8 cellular contexts compared by ENCODE assay signal in genomic region chr1:77889240-77889637, GRCh38. TPM values are rescaled to one million over a fixed set of nuclear protein-coding genes. Genes with fewer than 3 reads are reported as not detected.
DNase-seq lines count a peak whose midpoint lies in the region; ATAC-seq, FAIRE-seq and TF ChIP-seq lines count a peak whose summit lies in the region.

No MANE protein-coding gene starts in this region.

- WGBS in GM12878 (ENCODE audit: insufficient coverage, insufficient replicate concordance, low lambda C conversion rate, missing lambda C conversion rate), result 8% methylated on average over 9 of the region's 9 CpGs

- no peaks in the 10 kb centered on the region for H3K9me3 Mint-ChIP-seq in Calu3 (ENCODE audit: low read depth, unreplicated experiment)
- H3K9me3 Mint-ChIP-seq in stimulated activated memory B cell treated with anti-CD40 and anti-IgM and Interleukin-4, amounts not matched to agents 10 μg/mL and 1 μg/mL and 100 μg/mL, for 72 hours, result peaks cover 7% of the 10 kb centered on the region

- in situ Hi-C loops in GM12878 (cut with MboI), result no loop called here

- CTCF ChIA-PET in Calu3 (lab: Charles Lee) (no interaction called here), GM12878 (lab: Yijun Ruan, JAX) (interaction anchor here (1.6 kb wide), 1 partner anchor 18 kb away, joined by 3 read pairs; no protein-coding TSS in a partner anchor)

- no peaks in the 10 kb centered on the region; a peak in 1 of 4 replicates for H3K27me3 ChIP-seq in GM12878 (replicated peaks in 1 of 2; ENCODE audit: control insufficient read depth in 2 of 2, insufficient read depth in 2 of 2, low read length in 1 of 2)

- peak overlapping the region; percentile 85 for H3K4me3 Mint-ChIP-seq in Calu3 (ENCODE audit: low read depth, unreplicated experiment)
- peak overlapping the region; percentile 78 for H3K4me3 Mint-ChIP-seq in stimulated activated memory B cell treated with anti-CD40 and anti-IgM and Interleukin-4, amounts not matched to agents 10 μg/mL and 1 μg/mL and 100 μg/mL, for 72 hours

- H3K4me2 ChIP-seq in GM12878 (ENCODE audit: control insufficient read depth, insufficient read depth), result peak overlapping the region; percentile 70

- no peak for FAIRE-seq in GM12878 (lab: Jason Lieb, UNC)

- no peak overlapping the region; the same call in 1 of the 2 replicates for H3K9ac ChIP-seq in GM12878 (ENCODE audit: control insufficient read depth, insufficient read depth, low read length)

- H3K4me1 ChIP-seq in GM12878 (ENCODE audit: control insufficient read depth, insufficient read depth, low read length), result no peaks in the 10 kb centered on the region

- no peak for TF ChIP-seq POLR2A in GM12878 (IDR thresholded peaks at IDR 0.05; ENCODE audit: low read depth, low read length)

- no peaks in the 10 kb centered on the region for H3K9me3 ChIP-seq in GM12878 (replicated peaks; ENCODE audit: control insufficient read depth, insufficient read depth, low read length)

- BruUV-seq in Calu3 (replicated peaks; lab: Mats Ljungman, UMichigan), result no TSS peak
- no TSS peak for BruUV-seq in GM12878 (replicated peaks; lab: Mats Ljungman, UMichigan)

- TF ChIP-seq CTCF in Calu3 (IDR thresholded peaks at IDR 0.05; ENCODE audit: unreplicated experiment) (no peak), GM12878 (IDR thresholded peaks at IDR 0.05 in 2 of 3, conservative IDR thresholded peaks at IDR 0.05 in 1 of 3; ENCODE audit: control insufficient read depth in 2 of 3, extremely low read depth in 1 of 3, insufficient read depth in 1 of 3, low read depth in 3 of 3, low read length in 3 of 3) (no peak)

- ATAC-seq in HG03025 (IDR thresholded peaks at IDR 0.05; ENCODE audit: low FRiP score, unreplicated experiment) (peak; percentile 25), GM12878 (no peak; the same call in 2 of the 3 replicates), HG02571 (IDR thresholded peaks at IDR 0.05; ENCODE audit: unreplicated experiment) (no peak)
- no peak for ATAC-seq in stimulated activated memory B cell treated with anti-CD40 and anti-IgM and Interleukin-4, amounts not matched to agents 10 μg/mL and 1 μg/mL and 100 μg/mL, for 72 hours

- H3K27ac ChIP-seq in GM12878 (ENCODE audit: control insufficient read depth, insufficient read depth), result no peak overlapping the region

- TF ChIP-seq EP300 in GM12878 (IDR thresholded peaks at IDR 0.05; ENCODE audit: borderline replicate concordance in 1 of 2, control insufficient read depth in 1 of 2, low read depth in 2 of 2, low read length in 2 of 2), result no peak

- DNase-seq in Calu3 (no peak), GM12878 (ENCODE audit: low read depth, low spot score) (no peak), iPS-NIHi11 (ENCODE audit: low spot score) (peak; percentile 48), cortex of kidney (lab: John Stamatoyannopoulos, UW) (no peak), GDM1 (lab: John Stamatoyannopoulos, UW) (no peak)

- no peaks in the 10 kb centered on the region for H3K27me3 Mint-ChIP-seq in Calu3 (ENCODE audit: unreplicated experiment)
- peaks cover 25% of the 10 kb centered on the region for H3K27me3 Mint-ChIP-seq in stimulated activated memory B cell treated with anti-CD40 and anti-IgM and Interleukin-4, amounts not matched to agents 10 μg/mL and 1 μg/mL and 100 μg/mL, for 72 hours

- no peaks in the 10 kb centered on the region for H3K36me3 ChIP-seq in GM12878 (ENCODE audit: control insufficient read depth in 2 of 2, insufficient read depth in 2 of 2, low read length in 1 of 2)

- no peaks in the 10 kb centered on the region for H4K20me1 ChIP-seq in GM12878 (ENCODE audit: control insufficient read depth, insufficient read depth)

- peak overlapping the region; percentile 62 for H3K4me3 ChIP-seq in GM12878

- SMC1A ChIA-PET in GM12878 (lab: Charles Lee; ENCODE audit: uncharacterized antibody, unreplicated experiment), result no interaction called here

- no peak for TF ChIP-seq RAD21 in GM12878 (IDR thresholded peaks at IDR 0.05; ENCODE audit: insufficient read depth, low read depth, low read length)

- H3K4me1 Mint-ChIP-seq in Calu3 (ENCODE audit: low read depth, unreplicated experiment), result peaks cover 33% of the 10 kb centered on the region
- H3K4me1 Mint-ChIP-seq in stimulated activated memory B cell treated with anti-CD40 and anti-IgM and Interleukin-4, amounts not matched to agents 10 μg/mL and 1 μg/mL and 100 μg/mL, for 72 hours, result peaks cover 10% of the 10 kb centered on the region

- intact Hi-C loops in Calu3 (cut with micrococcal nuclease; ENCODE audit: unreplicated experiment) (no loop called here), GM12878 (cut with micrococcal nuclease; ENCODE audit: unreplicated experiment) (no loop called here)

- H3K36me3 Mint-ChIP-seq in Calu3 (ENCODE audit: insufficient read depth, unreplicated experiment), result peaks cover 20% of the 10 kb centered on the region
- peaks cover 10% of the 10 kb centered on the region for H3K36me3 Mint-ChIP-seq in stimulated activated memory B cell treated with anti-CD40 and anti-IgM and Interleukin-4, amounts not matched to agents 10 μg/mL and 1 μg/mL and 100 μg/mL, for 72 hours

- POLR2A ChIA-PET in GM12878 (lab: Charles Lee), result no interaction called here

- peak overlapping the region; percentile 65; the same call in 1 of the 2 replicates for H2AFZ ChIP-seq in GM12878 (ENCODE audit: control insufficient read depth, low read depth, low read length)

- RAD21 ChIA-PET in GM12878 (lab: Charles Lee; ENCODE audit: unreplicated experiment), result no interaction called here

- peak overlapping the region; percentile 66 for H3K27ac Mint-ChIP-seq in Calu3 (ENCODE audit: unreplicated experiment)
- no peak overlapping the region for H3K27ac Mint-ChIP-seq in stimulated activated memory B cell treated with anti-CD40 and anti-IgM and Interleukin-4, amounts not matched to agents 10 μg/mL and 1 μg/mL and 100 μg/mL, for 72 hours

- H3K79me2 ChIP-seq in GM12878 (ENCODE audit: control insufficient read depth, insufficient read depth, low read length), result no peaks in the 10 kb centered on the region

TF ChIP-seq in GM12878, 131 proteins besides CTCF, POLR2A, EP300 and RAD21:
- TF ChIP-seq, protein P1, sequence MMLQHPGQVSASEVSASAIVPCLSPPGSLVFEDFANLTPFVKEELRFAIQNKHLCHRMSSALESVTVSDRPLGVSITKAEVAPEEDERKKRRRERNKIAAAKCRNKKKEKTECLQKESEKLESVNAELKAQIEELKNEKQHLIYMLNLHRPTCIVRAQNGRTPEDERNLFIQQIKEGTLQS (IDR thresholded peaks at IDR 0.05; ENCODE audit: borderline replicate concordance, extremely low read depth, low read depth, low read length), result no peak
- no peak for TF ChIP-seq BMI1 (IDR thresholded peaks at IDR 0.05; ENCODE audit: borderline replicate concordance)
- TF ChIP-seq, protein P2, sequence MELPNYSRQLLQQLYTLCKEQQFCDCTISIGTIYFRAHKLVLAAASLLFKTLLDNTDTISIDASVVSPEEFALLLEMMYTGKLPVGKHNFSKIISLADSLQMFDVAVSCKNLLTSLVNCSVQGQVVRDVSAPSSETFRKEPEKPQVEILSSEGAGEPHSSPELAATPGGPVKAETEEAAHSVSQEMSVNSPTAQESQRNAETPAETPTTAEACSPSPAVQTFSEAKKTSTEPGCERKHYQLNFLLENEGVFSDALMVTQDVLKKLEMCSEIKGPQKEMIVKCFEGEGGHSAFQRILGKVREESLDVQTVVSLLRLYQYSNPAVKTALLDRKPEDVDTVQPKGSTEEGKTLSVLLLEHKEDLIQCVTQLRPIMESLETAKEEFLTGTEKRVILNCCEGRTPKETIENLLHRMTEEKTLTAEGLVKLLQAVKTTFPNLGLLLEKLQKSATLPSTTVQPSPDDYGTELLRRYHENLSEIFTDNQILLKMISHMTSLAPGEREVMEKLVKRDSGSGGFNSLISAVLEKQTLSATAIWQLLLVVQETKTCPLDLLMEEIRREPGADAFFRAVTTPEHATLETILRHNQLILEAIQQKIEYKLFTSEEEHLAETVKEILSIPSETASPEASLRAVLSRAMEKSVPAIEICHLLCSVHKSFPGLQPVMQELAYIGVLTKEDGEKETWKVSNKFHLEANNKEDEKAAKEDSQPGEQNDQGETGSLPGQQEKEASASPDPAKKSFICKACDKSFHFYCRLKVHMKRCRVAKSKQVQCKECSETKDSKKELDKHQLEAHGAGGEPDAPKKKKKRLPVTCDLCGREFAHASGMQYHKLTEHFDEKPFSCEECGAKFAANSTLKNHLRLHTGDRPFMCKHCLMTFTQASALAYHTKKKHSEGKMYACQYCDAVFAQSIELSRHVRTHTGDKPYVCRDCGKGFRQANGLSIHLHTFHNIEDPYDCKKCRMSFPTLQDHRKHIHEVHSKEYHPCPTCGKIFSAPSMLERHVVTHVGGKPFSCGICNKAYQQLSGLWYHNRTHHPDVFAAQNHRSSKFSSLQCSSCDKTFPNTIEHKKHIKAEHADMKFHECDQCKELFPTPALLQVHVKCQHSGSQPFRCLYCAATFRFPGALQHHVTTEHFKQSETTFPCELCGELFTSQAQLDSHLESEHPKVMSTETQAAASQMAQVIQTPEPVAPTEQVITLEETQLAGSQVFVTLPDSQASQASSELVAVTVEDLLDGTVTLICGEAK (IDR thresholded peaks at IDR 0.05; ENCODE audit: borderline replicate concordance), result no peak

RNA-seq across cellular contexts. Expression of gene NEXN, which starts 0.8 kb away (rescaled TPM):
- 1.9 and 2.0 TPM in 2 replicates for total RNA-seq in Calu3 (2022)
- total RNA-seq in GM12878 (2013; cell fraction: nucleolus; rRNA removed), result 2.3 and 2.8 TPM in 2 replicates
- 7.3 and 11.1 TPM in 2 replicates for total RNA-seq in GM12878 (2014; rRNA removed)
- total RNA-seq in GM12878 (2014; rRNA removed; fragmentation: Illumina TruSeq; extraction: Trizol), result 19.3 and 22.8 TPM in 2 replicates
- 7.2 and 7.8 TPM in 2 replicates for total RNA-seq in GM12878 (2021)
- polyA plus RNA-seq in GM12878 (2011; ENCODE audit: low read depth), result 2.6 TPM
- 2.5 and 4.0 TPM in 2 replicates for polyA plus RNA-seq in GM12878 (2011; rRNA removed)
- 0.42 and 0.53 TPM in 2 replicates for polyA plus RNA-seq in GM12878 (2011; cell fraction: cytosol; rRNA removed)
- polyA plus RNA-seq in GM12878 (2011; cell fraction: nucleus; rRNA removed), result 0.86 and 0.93 TPM in 2 replicates
- 4.8 and 6.9 TPM in 2 replicates for polyA plus RNA-seq in GM12878 (2012)
- polyA plus RNA-seq in GM12878 (2014; fragmentation: Illumina TruSeq; extraction: Trizol), result 46.6 and 65.6 TPM in 2 replicates
- polyA plus RNA-seq in GM12878 (2014; fragmentation: Nextera tagmentation; extraction: Ambion mirVana), result 10 to 100 TPM; 35.9 to 39.9 TPM
- polyA plus RNA-seq in GM12878 (2014; rRNA removed), result 7.5 and 10.5 TPM in 2 replicates
- polyA plus RNA-seq in GM12878 (2016; fragmentation: Nextera tagmentation; extraction: Ambion mirVana), result 10 to 100 TPM; 13.8 to 17.1 TPM
- 0.51 and 0.62 TPM in 2 replicates for polyA minus RNA-seq in GM12878 (2011; rRNA and poly(A)+ RNA removed)
- 0.31 TPM in 1 of 2 replicates, not detected in the other for polyA minus RNA-seq in GM12878 (2011; cell fraction: cytosol; rRNA and poly(A)+ RNA removed)
- polyA minus RNA-seq in GM12878 (2011; cell fraction: nucleus; rRNA and poly(A)+ RNA removed), result 0.48 and 0.96 TPM in 2 replicates
